14 cellular contexts compared by ENCODE assay signal in the genomic region with DNA sequence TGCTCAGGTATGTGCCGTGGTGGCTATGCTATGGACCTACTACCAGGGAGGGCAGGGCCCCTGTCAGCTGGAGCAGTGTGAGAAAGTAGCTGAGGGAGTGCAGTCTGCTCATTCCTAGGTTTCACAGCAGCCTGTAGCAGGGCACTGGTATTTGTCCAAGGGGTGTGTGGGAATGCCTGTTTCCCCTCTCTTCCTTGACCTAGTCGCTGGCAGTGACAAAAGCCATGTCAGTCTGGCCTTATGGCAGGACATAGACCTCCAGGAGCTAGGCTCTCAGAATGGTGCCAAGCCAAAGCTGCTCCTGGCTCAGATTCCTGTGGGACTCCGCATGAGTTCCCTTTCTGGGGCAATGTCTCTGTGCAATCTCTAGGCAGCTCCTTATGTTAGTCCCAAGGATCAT.
A peak's percentile ranks its signal among the peaks of the same experiment; 100 is the strongest.
DNase-seq lines count a peak whose midpoint lies in the region; ATAC-seq lines count a peak whose summit lies in the region.
"Had no signal": no experiment of that assay in that cellular context is flagged by ENCODE, and none has a peak within 500 bp of the region (broad histone marks: within the 10 kb centered on the region; RNA-seq: fewer than 3 reads in every experiment).

No MANE protein-coding gene starts in this region.

- peak; percentile 38 for DNase-seq in Right ventricle myocardium superior
- no peak for DNase-seq in cardiac septum (ENCODE audit: low spot score)
- peak; percentile 58 for DNase-seq in NCI-H446 treated with DMSO at 0.1 percent for 48 hours (lab: John Stamatoyannopoulos, UW)
- DNase-seq in islet precursor cell = peak; percentile 54
- DNase-seq in ureter (ENCODE audit: low spot score) = no peak
- no peak for DNase-seq in GM03348 (ENCODE audit: low spot score)
- DNase-seq: 8988T; AML-193; Caco-2; CD8-positive, alpha-beta memory T cell; DND-41; GF-D8; H7 had no signal

- intact Hi-C loops in Right ventricle myocardium superior (cut with DNase I) (no loop called here), cardiac septum (cut with DNase I) (no loop called here)

- peak; percentile 82 for ATAC-seq in Right ventricle myocardium superior (ENCODE audit: poor library complexity)
- ATAC-seq in GM21423 (IDR thresholded peaks at IDR 0.05; ENCODE audit: unreplicated experiment) = no peak

Comparison
In these comparisons a context has a peak if more than half of its experiments do, and no peak if none do; other contexts are left out.
1. DNase-seq: peak in Right ventricle myocardium superior (single experiment), NCI-H446 treated with DMSO at 0.1 percent for 48 hours (single experiment) and islet precursor cell (single experiment); none in cardiac septum (single experiment), ureter (single experiment) and GM03348 (single experiment).